ENCODE assay signal across 22 cellular contexts in the genomic region with DNA sequence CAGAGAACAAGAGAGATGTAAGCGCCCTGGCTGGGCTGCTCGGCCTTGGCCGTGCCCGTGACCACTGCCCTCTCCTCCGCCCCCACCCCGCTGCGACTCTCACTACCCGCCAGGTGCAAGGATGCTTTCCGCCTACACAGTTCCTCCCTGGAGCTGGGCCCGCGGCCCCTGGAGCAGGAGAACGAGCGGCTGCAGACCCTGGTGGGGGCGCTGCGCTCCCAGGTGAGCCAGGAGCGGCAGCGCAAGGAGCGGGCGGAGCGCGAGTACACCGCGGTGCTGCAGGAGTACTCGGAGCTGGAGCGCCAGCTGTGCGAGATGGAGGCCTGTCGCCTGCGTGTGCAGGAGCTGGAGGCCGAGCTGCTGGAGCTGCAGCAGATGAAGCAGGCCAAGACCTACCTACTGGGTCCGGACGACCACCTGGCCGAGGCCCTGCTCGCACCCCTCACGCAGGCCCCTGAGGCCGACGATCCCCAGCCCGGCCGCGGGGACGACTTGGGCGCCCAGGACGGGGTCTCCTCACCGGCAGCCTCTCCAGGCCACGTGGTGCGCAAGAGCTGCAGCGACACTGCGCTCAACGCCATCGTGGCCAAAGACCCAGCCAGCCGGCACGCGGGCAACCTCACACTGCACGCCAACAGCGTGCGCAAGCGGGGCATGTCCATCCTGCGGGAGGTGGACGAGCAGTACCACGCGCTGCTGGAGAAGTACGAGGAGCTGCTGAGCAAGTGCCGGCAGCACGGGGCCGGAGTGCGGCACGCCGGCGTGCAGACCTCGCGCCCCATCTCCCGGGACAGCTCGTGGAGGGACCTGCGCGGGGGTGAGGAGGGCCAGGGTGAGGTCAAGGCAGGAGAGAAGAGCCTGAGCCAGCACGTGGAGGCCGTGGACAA. TPM values are rescaled to one million over a fixed set of nuclear protein-coding genes. Genes with fewer than 3 reads are reported as not detected.
DNase-seq lines count a peak whose midpoint lies in the region; TF ChIP-seq lines count a peak whose summit lies in the region.
"Had no signal": no experiment of that assay in that cellular context is flagged by ENCODE, and none has a peak within 500 bp of the region (broad histone marks: within the 10 kb centered on the region; RNA-seq: fewer than 3 reads in every experiment).

No MANE protein-coding gene starts in this region.

- H3K9ac ChIP-seq in H9 (ENCODE audit: extremely low read depth, insufficient read length, low read length): no peak overlapping the region
- no peak overlapping the region for H3K9ac ChIP-seq in endodermal cell (ENCODE audit: extremely low read depth, low read length, poor library complexity, severe bottlenecking)
- no peak overlapping the region for H3K9ac ChIP-seq in trophoblast cell (ENCODE audit: low read length)
- H3K9ac ChIP-seq: BLaER1 had no signal

- H3K79me1 ChIP-seq in H9 (ENCODE audit: insufficient read depth, low read depth, low read length, poor library complexity, severe bottlenecking) (no peaks in the 10 kb centered on the region), trophoblast cell (ENCODE audit: low read length) (no peaks in the 10 kb centered on the region)

- H3K27me3 ChIP-seq in H9 (ENCODE audit: insufficient read depth, low read length): no peaks in the 10 kb centered on the region
- no peaks in the 10 kb centered on the region for H3K27me3 ChIP-seq in endodermal cell (ENCODE audit: control insufficient read depth, insufficient read depth, low read length, poor library complexity, severe bottlenecking)
- no peaks in the 10 kb centered on the region for H3K27me3 ChIP-seq in trophoblast cell (ENCODE audit: insufficient read depth, low read length)
- H3K27me3 ChIP-seq: BLaER1 had no signal

- no peak overlapping the region for H3K4me3 ChIP-seq in endodermal cell (ENCODE audit: low read length)
- H3K4me3 ChIP-seq in trophoblast cell (ENCODE audit: low read depth, low read length): peak overlapping the region; percentile 23
- H3K4me3 ChIP-seq: BLaER1, SK-N-MC had no signal

- no peaks in the 10 kb centered on the region for H3K4me1 Mint-ChIP-seq in H9
- H3K4me1 Mint-ChIP-seq in endodermal cell: no peaks in the 10 kb centered on the region
- H3K4me1 Mint-ChIP-seq in activated naive CD4-positive, alpha-beta T cell treated with anti-CD3 and anti-CD28 coated beads, Interleukin-2, amount 10 ng/mL, durations not matched to agents 7 days and 5 days: peaks cover 7% of the 10 kb centered on the region

- no peak overlapping the region for H2BK120ac ChIP-seq in H9 (ENCODE audit: low read depth, low read length, poor library complexity, severe bottlenecking)
- H2BK120ac ChIP-seq in trophoblast cell (ENCODE audit: insufficient read depth, low read length, poor library complexity): no peak overlapping the region

- TF ChIP-seq CTCF in H9 (conservative IDR thresholded peaks at IDR 0.05): peak; percentile 38; the same call in 2 of the 3 replicates
- peak; percentile 58 for TF ChIP-seq CTCF in endodermal cell (conservative IDR thresholded peaks at IDR 0.05)

- H2AFZ ChIP-seq in H9 (ENCODE audit: low read length) (no peak overlapping the region), trophoblast cell (ENCODE audit: insufficient read depth, low read length, poor library complexity) (no peak overlapping the region)

- WGBS in H9 (ENCODE audit: extremely low coverage, insufficient read length, low lambda C conversion rate): no CpG with 5 or more reads among the region's 76 CpGs
- WGBS in endodermal cell (ENCODE audit: insufficient coverage in 1 of 2, insufficient read length in 1 of 2), 2 experiments: 95 to 96% methylated on average over 54 to 76 of the region's 76 CpGs
- WGBS in trophoblast cell (ENCODE audit: extremely low coverage, insufficient coverage, insufficient read length): no CpG with 5 or more reads among the region's 76 CpGs

- H3K27ac ChIP-seq in H9 (ENCODE audit: insufficient read length, low read depth, low read length): no peak overlapping the region
- H3K27ac ChIP-seq in endodermal cell (ENCODE audit: low read depth, low read length): no peak overlapping the region
- no peak overlapping the region for H3K27ac ChIP-seq in trophoblast cell (ENCODE audit: low read depth, low read length)
- H3K27ac ChIP-seq: 22Rv1, BLaER1, SK-N-MC had no signal

- H3K9me3 Mint-ChIP-seq in H9 (no peaks in the 10 kb centered on the region), endodermal cell (no peaks in the 10 kb centered on the region)
- no peaks in the 10 kb centered on the region for H3K9me3 Mint-ChIP-seq in activated naive CD4-positive, alpha-beta T cell treated with anti-CD3 and anti-CD28 coated beads, Interleukin-2, amount 10 ng/mL, durations not matched to agents 7 days and 5 days
- H3K9me3 Mint-ChIP-seq: CD4-positive, alpha-beta T cell had no signal

- H3K14ac ChIP-seq in H9 (ENCODE audit: insufficient read depth, low read length) (no peak overlapping the region), trophoblast cell (ENCODE audit: low read length) (no peak overlapping the region)

- no peak overlapping the region for H3K56ac ChIP-seq in H9 (ENCODE audit: insufficient read length, low read depth, low read length)

- no peak overlapping the region for H4K12ac ChIP-seq in trophoblast cell (ENCODE audit: low read depth, low read length)

- no peak overlapping the region for H4K5ac ChIP-seq in H9 (ENCODE audit: insufficient read length, low read depth, low read length)

- no peaks in the 10 kb centered on the region for H4K20me1 ChIP-seq in H9 (ENCODE audit: control insufficient read depth, insufficient read depth, insufficient read length)
- H4K20me1 ChIP-seq: BLaER1 had no signal

- H3K4me1 ChIP-seq in H9 (ENCODE audit: insufficient read depth, low read length) (no peaks in the 10 kb centered on the region), endodermal cell (ENCODE audit: control insufficient read depth, insufficient read depth, low read length) (no peaks in the 10 kb centered on the region), trophoblast cell (ENCODE audit: control insufficient read depth in 1 of 2, insufficient read depth in 2 of 2, low read length in 2 of 2) (no peaks in the 10 kb centered on the region)

- peaks cover 11 to 49% (median 40%) of the 10 kb centered on the region in 3 experiments; a peak in 6 of 7 replicates for H3K36me3 Mint-ChIP-seq in H9 (ENCODE audit: insufficient read depth in 1 of 3, low read depth in 3 of 3)
- H3K36me3 Mint-ChIP-seq in endodermal cell (ENCODE audit: low read depth): peaks cover 24% of the 10 kb centered on the region
- H3K36me3 Mint-ChIP-seq in activated naive CD4-positive, alpha-beta T cell treated with anti-CD3 and anti-CD28 coated beads, Interleukin-2, amount 10 ng/mL, durations not matched to agents 7 days and 5 days: no peaks in the 10 kb centered on the region

- CTCF ChIA-PET in activated naive CD4-positive, alpha-beta T cell treated with anti-CD3 and anti-CD28 coated beads, Interleukin-2, amount 10 ng/mL, durations not matched to agents 7 days and 5 days (lab: Charles Lee): interaction anchor here (0.6 to 1.4 kb wide), 4 partner anchors 40 to 85 kb away, joined by 3 to 4 read pairs (median 3); no protein-coding TSS in a partner anchor

- DNase-seq in D341Med (ENCODE audit: low spot score) (peak; percentile 43), H9 (peak; percentile 91), endodermal cell (peak; percentile 86), trophoblast cell (no peak), NCI-H510A (lab: John Stamatoyannopoulos, UW) (no peak), middle frontal gyrus (ENCODE audit: extremely low spot score, low spot score) (no peak)
- no peak for DNase-seq in activated CD4-positive, alpha-beta T cell treated with anti-CD3 and anti-CD28 coated beads, Interleukin-2, amount 50 U/mL, for 1 hour
- DNase-seq in activated naive CD4-positive, alpha-beta T cell treated with anti-CD3 and anti-CD28 coated beads, Interleukin-2, amount 10 ng/mL, durations not matched to agents 7 days and 5 days: no peak
- DNase-seq: ACHN; CD4-positive, alpha-beta T cell; COR-L47; DMS 273 treated with DMSO at 0.1 percent for 48 hours; DMS79 treated with DMSO at 0.1 percent for 48 hours; GOT3; NCI-H1694; NCI-H2171; NCI-H446; NCI-H526 treated with DMSO at 0.1 percent for 48 hours; SHP77 treated with DMSO at 0.1 percent for 48 hours had no signal

- no peak overlapping the region for H4K91ac ChIP-seq in H9 (ENCODE audit: insufficient read length, low read depth, low read length)
- no peak overlapping the region for H4K91ac ChIP-seq in trophoblast cell (ENCODE audit: low read depth, low read length)

- H2BK15ac ChIP-seq in H9 (ENCODE audit: low read depth, low read length): no peak overlapping the region

- H3K27ac Mint-ChIP-seq in H9 (no peak overlapping the region; a peak in 1 of 7 replicates), endodermal cell (no peak overlapping the region)
- no peak overlapping the region for H3K27ac Mint-ChIP-seq in activated naive CD4-positive, alpha-beta T cell treated with anti-CD3 and anti-CD28 coated beads, Interleukin-2, amount 10 ng/mL, durations not matched to agents 7 days and 5 days
- H3K27ac Mint-ChIP-seq: CD4-positive, alpha-beta T cell had no signal

- no peaks in the 10 kb centered on the region for H3K23me2 ChIP-seq in H9 (ENCODE audit: insufficient read length, low read depth, low read length, poor library complexity, severe bottlenecking)

- H3K4me2 ChIP-seq in H9 (ENCODE audit: insufficient read depth, insufficient read length, low read length) (no peak overlapping the region), trophoblast cell (ENCODE audit: low read length) (no peak overlapping the region)
- H3K4me2 ChIP-seq: BLaER1 had no signal

- H2BK20ac ChIP-seq in H9 (ENCODE audit: low read depth, low read length, poor library complexity, severe bottlenecking): no peak overlapping the region

- no peak overlapping the region for H3K23ac ChIP-seq in H9 (ENCODE audit: insufficient read length, low read depth, low read length)
- H3K23ac ChIP-seq in trophoblast cell (ENCODE audit: low read length): no peak overlapping the region

- H2BK5ac ChIP-seq in H9 (ENCODE audit: insufficient read length, low read length) (no peak overlapping the region), trophoblast cell (ENCODE audit: low read depth, low read length, poor library complexity) (no peak overlapping the region)

- H3K18ac ChIP-seq in H9 (ENCODE audit: insufficient read length, low read depth, low read length) (no peak overlapping the region), trophoblast cell (ENCODE audit: low read length) (no peak overlapping the region)

- H2BK12ac ChIP-seq in H9 (ENCODE audit: insufficient read length, low read depth, low read length) (no peak overlapping the region), trophoblast cell (ENCODE audit: low read length) (no peak overlapping the region)

- no peak overlapping the region for H3T11ph ChIP-seq in H9 (ENCODE audit: low read length)

- H3K27me3 Mint-ChIP-seq in H9 (ENCODE audit: low read depth) (peaks cover 2% of the 10 kb centered on the region; the same call in 1 of the 2 replicates), endodermal cell (ENCODE audit: insufficient read depth) (no peaks in the 10 kb centered on the region)
- peaks cover 27% of the 10 kb centered on the region for H3K27me3 Mint-ChIP-seq in activated naive CD4-positive, alpha-beta T cell treated with anti-CD3 and anti-CD28 coated beads, Interleukin-2, amount 10 ng/mL, durations not matched to agents 7 days and 5 days
- H3K27me3 Mint-ChIP-seq: CD4-positive, alpha-beta T cell had no signal

- no peak overlapping the region for H2AK5ac ChIP-seq in H9 (ENCODE audit: insufficient read length, low read length)
- H2AK5ac ChIP-seq in trophoblast cell (ENCODE audit: low read length): no peak overlapping the region

- H3K79me2 ChIP-seq in H9 (ENCODE audit: insufficient read depth, low read length): no peaks in the 10 kb centered on the region; the same call in 1 of the 2 replicates
- no peaks in the 10 kb centered on the region for H3K79me2 ChIP-seq in trophoblast cell (ENCODE audit: control insufficient read depth, insufficient read depth, low read length, poor library complexity)

- H4K8ac ChIP-seq in H9 (replicated peaks; ENCODE audit: insufficient read length, low read depth, low read length) (no peak overlapping the region), trophoblast cell (ENCODE audit: low read depth, low read length) (no peak overlapping the region)

- H3K4me3 Mint-ChIP-seq in H9: no peak overlapping the region; a peak in 1 of 5 replicates
- no peak overlapping the region for H3K4me3 Mint-ChIP-seq in endodermal cell
- no peak overlapping the region for H3K4me3 Mint-ChIP-seq in activated naive CD4-positive, alpha-beta T cell treated with anti-CD3 and anti-CD28 coated beads, Interleukin-2, amount 10 ng/mL, durations not matched to agents 7 days and 5 days
- H3K4me3 Mint-ChIP-seq: CD4-positive, alpha-beta T cell had no signal

- H3K4ac ChIP-seq in H9 (ENCODE audit: low read depth, low read length) (no peak overlapping the region), trophoblast cell (ENCODE audit: low read depth, low read length) (no peak overlapping the region)

- H3K36me3 ChIP-seq in endodermal cell (ENCODE audit: control insufficient read depth, insufficient read depth, low read length) (peaks cover 19% of the 10 kb centered on the region), trophoblast cell (ENCODE audit: control insufficient read depth in 1 of 2, insufficient read depth in 2 of 2, low read length in 2 of 2) (peaks cover 37 to 41% of the 10 kb centered on the region in 2 experiments)

- H3K9me3 ChIP-seq in H9 (ENCODE audit: control insufficient read depth, low read depth, low read length): no peaks in the 10 kb centered on the region
- H3K9me3 ChIP-seq in endodermal cell (ENCODE audit: control insufficient read depth, low read length): no peaks in the 10 kb centered on the region
- no peaks in the 10 kb centered on the region for H3K9me3 ChIP-seq in trophoblast cell (ENCODE audit: insufficient read depth, low read depth, low read length)
- H3K9me3 ChIP-seq: BLaER1 had no signal

RNA-seq across cellular contexts. Expression of a gene that starts 9.2 kb away (rescaled TPM):
- total RNA-seq in H9 (2021): 41.0 and 43.2 TPM in 2 replicates
- 10 to 100 TPM; 29.7 to 30.1 TPM for total RNA-seq in endodermal cell
- polyA plus RNA-seq in endodermal cell (2013, experiment 1 of 2): 41.9 TPM
- 36.4 TPM for polyA plus RNA-seq in endodermal cell (2013, experiment 2 of 2)
- 24.9 and 25.0 TPM in 2 replicates for polyA plus RNA-seq in trophoblast cell (2013)

RNA-seq across cellular contexts. Expression of a gene that starts 15.9 kb away (rescaled TPM):
- total RNA-seq in H9 (2021): 23.3 and 24.0 TPM in 2 replicates
- total RNA-seq in endodermal cell: 10 to 100 TPM; 20.4 to 23.6 TPM
- 14.9 TPM for polyA plus RNA-seq in endodermal cell (2013, experiment 1 of 2)
- 15.8 TPM for polyA plus RNA-seq in endodermal cell (2013, experiment 2 of 2)
- 12.8 and 13.2 TPM in 2 replicates for polyA plus RNA-seq in trophoblast cell (2013)

RNA-seq across cellular contexts. Expression of a gene that starts 30.8 kb away (rescaled TPM):
- total RNA-seq in H9 (2021) (12.7 and 13.9 TPM in 2 replicates), endodermal cell (10 to 100 TPM in 1 of 2 donors, 1 to 10 TPM in 1; 7.6 to 11.4 TPM)
- polyA plus RNA-seq in endodermal cell (2013, experiment 1 of 2): 9.4 TPM
- 7.9 TPM for polyA plus RNA-seq in endodermal cell (2013, experiment 2 of 2)
- 22.3 and 23.4 TPM in 2 replicates for polyA plus RNA-seq in trophoblast cell (2013)

RNA-seq across cellular contexts. Expression of a gene that starts 43.5 kb away (rescaled TPM):
- total RNA-seq in H9 (2021): 344 TPM in 2 replicates
- 100 to 1,000 TPM; 244 to 295 TPM for total RNA-seq in endodermal cell
- polyA plus RNA-seq in endodermal cell (2013, experiment 1 of 2): 203 TPM
- 189 TPM for polyA plus RNA-seq in endodermal cell (2013, experiment 2 of 2)
- 250 and 260 TPM in 2 replicates for polyA plus RNA-seq in trophoblast cell (2013)

RNA-seq across cellular contexts. Expression of a gene that starts 43.7 kb away (rescaled TPM):
- 40.1 and 41.6 TPM in 2 replicates for total RNA-seq in H9 (2021)
- 10 to 100 TPM; 27.7 to 32.8 TPM for total RNA-seq in endodermal cell
- 29.2 TPM for polyA plus RNA-seq in endodermal cell (2013, experiment 1 of 2)
- polyA plus RNA-seq in endodermal cell (2013, experiment 2 of 2): 25.5 TPM
- polyA plus RNA-seq in trophoblast cell (2013): 17.4 and 18.4 TPM in 2 replicates

Comparison
In these comparisons a context has a peak if more than half of its experiments do, and no peak if none do; other contexts are left out.
1. DNase-seq: peak in D341Med (single experiment), H9 (single experiment) and endodermal cell (single experiment); none in trophoblast cell (0 of 2), NCI-H510A (single experiment), middle frontal gyrus (single experiment), activated CD4-positive, alpha-beta T cell treated with anti-CD3 and anti-CD28 coated beads, Interleukin-2, amount 50 U/mL, for 1 hour (single experiment) and activated naive CD4-positive, alpha-beta T cell treated with anti-CD3 and anti-CD28 coated beads, Interleukin-2, amount 10 ng/mL, durations not matched to agents 7 days and 5 days (single experiment).